ENCODE assay signal across 8 cellular contexts in the genomic region with DNA sequence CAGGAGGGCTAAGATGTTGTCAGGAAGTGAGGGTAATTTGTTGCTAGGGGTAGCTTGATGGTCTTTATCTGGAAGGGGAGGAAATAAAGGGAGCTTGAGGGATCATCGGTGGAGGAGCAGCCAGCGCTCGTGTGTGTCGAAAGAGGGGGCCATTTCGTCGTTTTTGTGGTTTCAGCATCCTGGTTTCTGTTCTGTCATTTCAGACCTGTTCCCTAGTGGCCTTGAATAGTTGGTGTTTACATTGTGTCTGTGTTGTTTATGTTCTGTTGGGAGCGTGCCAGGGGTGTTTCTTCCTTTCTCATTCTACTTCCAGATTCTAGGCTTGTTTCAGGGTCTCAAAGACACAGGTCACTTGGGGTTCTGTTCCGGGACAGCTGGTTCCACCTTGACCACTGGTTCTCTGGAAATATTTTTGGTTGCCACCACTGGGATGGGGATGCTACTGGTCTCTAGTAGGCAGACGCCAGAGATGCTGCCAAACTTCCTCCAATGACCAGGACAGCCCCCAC.
DNase-seq lines count a peak whose midpoint lies in the region; TF ChIP-seq lines count a peak whose summit lies in the region.

No MANE protein-coding gene starts in this region.

- no peak overlapping the region for H3K4me3 ChIP-seq in lower leg skin (ENCODE audit: low read depth, poor library complexity, severe bottlenecking)

- intact Hi-C loops in lower leg skin (cut with DNase I; ENCODE audit: low total_unique reads): no loop called here

- 56 to 64% methylated on average over 9 of the region's 9 CpGs for WGBS in lower leg skin, 2 donors

- DNase-seq in DMS 273 (lab: John Stamatoyannopoulos, UW; ENCODE audit: unreplicated experiment): peak; percentile 15
- no peak for DNase-seq in DMS 273 treated with DMSO at 0.1 percent for 48 hours (lab: John Stamatoyannopoulos, UW)
- DNase-seq in HuH-7 (ENCODE audit: low spot score): peak; percentile 85
- peak; percentile 88 for DNase-seq in SKM-1 treated with dmso at 0.1 percent for 144 hours (lab: John Stamatoyannopoulos, UW; ENCODE audit: unreplicated experiment)
- peak; percentile 42 to 85 for DNase-seq in lower leg skin (ENCODE audit: low spot score in 2 of 2)
- DNase-seq in NCI-H2196 treated with DMSO at 0.1 percent for 48 hours (lab: John Stamatoyannopoulos, UW; ENCODE audit: unreplicated experiment): no peak
- no peak for DNase-seq in NK-92 (lab: John Stamatoyannopoulos, UW; ENCODE audit: unreplicated experiment)
- DNase-seq in stimulated activated CD4-positive, alpha-beta T cell treated with anti-CD3 and anti-CD28 coated beads, Interleukin-12 subunit alpha, Interleukin-12 subunit beta, amount 100 ng/mL, for 4 hours: no peak

- no peak for TF ChIP-seq POLR2A in lower leg skin (IDR thresholded peaks at IDR 0.05)

- peak in 1 of 3 donors; percentile 95 for TF ChIP-seq CTCF in lower leg skin (IDR thresholded peaks at IDR 0.05)

Comparison
In these comparisons a context has a peak if more than half of its experiments do, and no peak if none do; other contexts are left out.
1. DNase-seq: peak in DMS 273 (single experiment), HuH-7 (single experiment), SKM-1 treated with dmso at 0.1 percent for 144 hours (single experiment) and lower leg skin (2 of 2); none in DMS 273 treated with DMSO at 0.1 percent for 48 hours (single experiment), NCI-H2196 treated with DMSO at 0.1 percent for 48 hours (single experiment), NK-92 (single experiment) and stimulated activated CD4-positive, alpha-beta T cell treated with anti-CD3 and anti-CD28 coated beads, Interleukin-12 subunit alpha, Interleukin-12 subunit beta, amount 100 ng/mL, for 4 hours (single experiment).